ENCODE assay signal across 15 cellular contexts in genomic region chr17:63263053-63263452, GRCh38.
A peak's percentile ranks its signal among the peaks of the same experiment; 100 is the strongest.
DNase-seq lines count a peak whose midpoint lies in the region; ATAC-seq and TF ChIP-seq lines count a peak whose summit lies in the region.
"Had no signal": no experiment of that assay in that cellular context is flagged by ENCODE, and none has a peak within 500 bp of the region (broad histone marks: within the 10 kb centered on the region; RNA-seq: fewer than 3 reads in every experiment).

No MANE protein-coding gene starts in this region.

- H4K20me1 ChIP-seq in SK-N-SH (ENCODE audit: insufficient read depth) (no peaks in the 10 kb centered on the region), osteoblast (ENCODE audit: insufficient read depth, low read length) (peaks cover 28% of the 10 kb centered on the region)
- H4K20me1 ChIP-seq: BLaER1 treated with 17β-estradiol and CSF1 and Interleukin-3, amounts not matched to agents 10 nM and 100 nM had no signal

- CTCF ChIA-PET in SK-N-SH (lab: Yijun Ruan, JAX), result interaction anchor here (0.9 to 3.0 kb wide), 9 partner anchors 10 to 349 kb away, joined by 3 to 11 read pairs (median 4); no protein-coding TSS in a partner anchor

- peaks cover 0 to 2% of the 10 kb centered on the region in 2 experiments; a peak in 3 of 4 replicates for H3K4me1 ChIP-seq in SK-N-SH (ENCODE audit: control insufficient read depth in 1 of 2, insufficient read depth in 2 of 2, low read depth in 1 of 2, low read length in 1 of 2)
- no peaks in the 10 kb centered on the region for H3K4me1 ChIP-seq in osteoblast (ENCODE audit: insufficient read depth, low read length)
- H3K4me1 ChIP-seq: A549, Caco-2 had no signal

- H2AFZ ChIP-seq in SK-N-SH (ENCODE audit: low read depth) (no peak overlapping the region), osteoblast (ENCODE audit: low read length) (no peak overlapping the region)

- no peak overlapping the region for H3K4me2 ChIP-seq in SK-N-SH
- H3K4me2 ChIP-seq in osteoblast (ENCODE audit: insufficient read depth, low read length), result no peak overlapping the region
- H3K4me2 ChIP-seq: A549 had no signal

- H3K79me2 ChIP-seq in SK-N-SH (ENCODE audit: insufficient read depth), result peaks cover 27% of the 10 kb centered on the region
- peaks cover 18% of the 10 kb centered on the region for H3K79me2 ChIP-seq in osteoblast (ENCODE audit: insufficient read depth, low read length)

- H3K36me3 ChIP-seq in SK-N-SH (replicated peaks in 1 of 2; ENCODE audit: control insufficient read depth in 1 of 2, insufficient read depth in 2 of 2, low read length in 1 of 2), result peaks cover 11 to 15% of the 10 kb centered on the region in 2 experiments
- peaks cover 5% of the 10 kb centered on the region for H3K36me3 ChIP-seq in osteoblast (ENCODE audit: insufficient read depth, low read length)

- TF ChIP-seq CTCF in SK-N-SH (IDR thresholded peaks at IDR 0.05) (no peak), osteoblast (IDR thresholded peaks at IDR 0.05; ENCODE audit: extremely low read depth, low read depth, low read length) (no peak)

- POLR2A ChIA-PET in SK-N-SH (lab: Yijun Ruan, JAX), result no interaction called here

- ATAC-seq in SK-N-SH treated with all-trans-retinoic acid at 6 μM for 48 hours, result no peak
- ATAC-seq: A549; CD8-positive, alpha-beta T cell had no signal

- H3K9ac ChIP-seq in SK-N-SH, result no peak overlapping the region

- no peak for TF ChIP-seq EP300 in SK-N-SH (IDR thresholded peaks at IDR 0.05; ENCODE audit: borderline replicate concordance in 1 of 2, low read depth in 1 of 2, low read length in 1 of 2)

- no peak for TF ChIP-seq RAD21 in SK-N-SH (IDR thresholded peaks at IDR 0.05; ENCODE audit: low read length)

- H3K9me3 ChIP-seq in SK-N-SH (no peaks in the 10 kb centered on the region), osteoblast (ENCODE audit: low read depth, low read length) (no peaks in the 10 kb centered on the region)
- H3K9me3 ChIP-seq: A549; BLaER1 treated with 17β-estradiol and CSF1 and Interleukin-3, amounts not matched to agents 10 nM and 100 nM had no signal

- DNase-seq in SK-N-SH (no peak), osteoblast (ENCODE audit: insufficient read length, low spot score, missing footprints) (peak; percentile 21), iPS-NIHi11 (ENCODE audit: low spot score) (no peak), T-helper 2 cell (no peak)
- DNase-seq: Caco-2; Calu3; CD4-positive, alpha-beta T cell; CD8-positive, alpha-beta T cell; DMS79 treated with DMSO at 0.1 percent for 48 hours; GF-D8 had no signal

- H3K27me3 ChIP-seq in SK-N-SH (ENCODE audit: insufficient read depth) (no peaks in the 10 kb centered on the region), osteoblast (ENCODE audit: insufficient read depth, low read length) (no peaks in the 10 kb centered on the region)
- H3K27me3 ChIP-seq: BLaER1 treated with 17β-estradiol and CSF1 and Interleukin-3, amounts not matched to agents 10 nM and 100 nM had no signal

- H3K27ac ChIP-seq in SK-N-SH (ENCODE audit: low read depth in 2 of 2, low read length in 1 of 2) (no peak overlapping the region; a peak in 1 of 4 replicates), osteoblast (ENCODE audit: low read depth, low read length) (no peak overlapping the region)
- H3K27ac ChIP-seq: 22Rv1, A549, C4-2B had no signal

- WGBS in SK-N-SH (ENCODE audit: low lambda C conversion rate), result 70% methylated on average over 4 of the region's 4 CpGs

- H3F3A ChIP-seq in SK-N-SH (replicated peaks; ENCODE audit: insufficient read depth), result no peaks in the 10 kb centered on the region

- H3K4me3 ChIP-seq in SK-N-SH (ENCODE audit: low read depth in 2 of 2, low read length in 1 of 2) (no peak overlapping the region), osteoblast (ENCODE audit: insufficient read depth, low read length) (no peak overlapping the region)
- H3K4me3 ChIP-seq: A549; BLaER1 treated with 17β-estradiol and CSF1 and Interleukin-3, amounts not matched to agents 10 nM and 100 nM had no signal

- H3K9me2 ChIP-seq in SK-N-SH, result no peaks in the 10 kb centered on the region

TF ChIP-seq in SK-N-SH treated with all-trans-retinoic acid at 6 μM for 48 hours, 23 proteins besides CTCF, POLR2A, EP300 and RAD21 (continues in another document):
- TF ChIP-seq GLIS3 (CRISPR knock-in tag; IDR thresholded peaks at IDR 0.05), result no peak
- peak; percentile 97 for TF ChIP-seq ISL1 (CRISPR knock-in tag; IDR thresholded peaks at IDR 0.05)
- no peak for TF ChIP-seq CSDC2 (CRISPR knock-in tag; IDR thresholded peaks at IDR 0.05)
- no peak for TF ChIP-seq ZNF70 (CRISPR knock-in tag; IDR thresholded peaks at IDR 0.05)
- TF ChIP-seq TOX (CRISPR knock-in tag; IDR thresholded peaks at IDR 0.05; ENCODE audit: borderline replicate concordance), result no peak
- TF ChIP-seq PPARA (CRISPR knock-in tag; IDR thresholded peaks at IDR 0.05; ENCODE audit: borderline replicate concordance), result no peak
- no peak for TF ChIP-seq OSR1 (CRISPR knock-in tag; IDR thresholded peaks at IDR 0.05)
- TF ChIP-seq ARNTL (CRISPR knock-in tag; IDR thresholded peaks at IDR 0.05; ENCODE audit: borderline replicate concordance, low read depth), result no peak
- TF ChIP-seq SNAI2 (CRISPR knock-in tag; IDR thresholded peaks at IDR 0.05), result no peak
- TF ChIP-seq PATZ1 (CRISPR knock-in tag; IDR thresholded peaks at IDR 0.05; ENCODE audit: borderline replicate concordance), result no peak

TF ChIP-seq in SK-N-SH, 30 proteins besides CTCF, POLR2A, EP300 and RAD21:
- TF ChIP-seq RCOR1 (IDR thresholded peaks at IDR 0.05; ENCODE audit: low read length), result no peak
